In the genomic region with DNA sequence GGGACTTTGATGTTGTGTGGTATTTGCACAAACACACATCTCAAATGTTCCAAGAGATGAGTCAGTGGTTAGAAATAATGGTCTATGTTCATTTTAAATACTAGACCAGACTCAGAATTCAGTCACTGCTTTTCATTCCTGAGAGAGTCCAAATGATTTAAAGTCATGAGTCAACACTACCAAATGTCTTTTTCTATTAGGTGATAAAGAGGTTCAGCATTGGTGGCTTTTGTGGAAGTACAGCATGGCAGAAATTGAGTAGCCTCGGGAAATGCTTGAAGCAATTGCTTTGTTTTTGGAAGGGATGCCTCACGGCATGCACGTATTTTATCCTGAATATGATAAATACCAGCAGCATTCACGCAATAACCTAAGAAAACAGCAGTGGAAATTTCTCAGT, we compare ENCODE assay signal across 19 cellular contexts.
DNase-seq lines count a peak whose midpoint lies in the region; ATAC-seq and TF ChIP-seq lines count a peak whose summit lies in the region.
"Had no signal": no experiment of that assay in that cellular context is flagged by ENCODE, and none has a peak within 500 bp of the region (broad histone marks: within the 10 kb centered on the region; RNA-seq: fewer than 3 reads in every experiment).

No MANE protein-coding gene starts in this region.

- H2AFZ ChIP-seq in PC-3 (ENCODE audit: low read length): no peak overlapping the region
- no peak overlapping the region for H2AFZ ChIP-seq in trophoblast cell (ENCODE audit: insufficient read depth, low read length, poor library complexity)
- H2AFZ ChIP-seq: PC-9 had no signal

- intact Hi-C loops in PC-3 (cut with micrococcal nuclease): no loop called here
- intact Hi-C loops in activated CD8-positive, alpha-beta T cell treated with anti-CD3 and anti-CD28 coated beads for 36 hours (cut with micrococcal nuclease): no loop called here

- DNase-seq in EH (ENCODE audit: low read depth): peak; percentile 98
- DNase-seq in PC-3: peak; percentile 95
- DNase-seq in chondrocyte (ENCODE audit: low spot score): no peak
- DNase-seq in trophoblast cell: peak; percentile 96 to 100
- no peak for DNase-seq in activated CD4-positive, CD25-positive, alpha-beta regulatory T cell (lab: John Stamatoyannopoulos, UW)
- no peak for DNase-seq in NCI-H1092 treated with DMSO at 0.1 percent for 48 hours (lab: John Stamatoyannopoulos, UW)
- DNase-seq in NCI-H1930 (lab: John Stamatoyannopoulos, UW): no peak
- no peak for DNase-seq in activated CD8-positive, alpha-beta T cell treated with anti-CD3 and anti-CD28 coated beads for 36 hours
- DNase-seq: activated CD8-positive, alpha-beta memory T cell treated with anti-CD3 and anti-CD28 coated beads, Interleukin-2, amount 50 U/mL, for 4 hours; activated naive CD4-positive, alpha-beta T cell treated with anti-CD3 and anti-CD28 coated beads, Interleukin-2, amount 50 U/mL, for 16 hours; CD4-positive, alpha-beta T cell; NCI-H524; PC-9; spleen; SW 1271 had no signal

- H3K4me3 ChIP-seq in PC-3 (ENCODE audit: low read length) (no peak overlapping the region), trophoblast cell (ENCODE audit: low read depth, low read length) (no peak overlapping the region)
- H3K4me3 ChIP-seq: PC-9, spleen had no signal

- peaks cover 16% of the 10 kb centered on the region for H3K4me1 ChIP-seq in PC-3 (ENCODE audit: insufficient read depth, low read length)
- no peaks in the 10 kb centered on the region for H3K4me1 ChIP-seq in trophoblast cell (ENCODE audit: control insufficient read depth in 1 of 2, insufficient read depth in 2 of 2, low read length in 2 of 2)
- H3K4me1 ChIP-seq: spleen had no signal

- H3K79me2 ChIP-seq in PC-3 (ENCODE audit: low read length) (no peaks in the 10 kb centered on the region), trophoblast cell (ENCODE audit: control insufficient read depth, insufficient read depth, low read length, poor library complexity) (no peaks in the 10 kb centered on the region)

- CTCF ChIA-PET in PC-3 (lab: Charles Lee): interaction anchor here (0.7 kb wide), 1 partner anchor 251 kb away, joined by 6 read pairs; no protein-coding TSS in a partner anchor
- CTCF ChIA-PET in activated CD8-positive, alpha-beta T cell treated with anti-CD3 and anti-CD28 coated beads for 36 hours (lab: Charles Lee): no interaction called here

- H3K4me3 Mint-ChIP-seq in chondrocyte (ENCODE audit: unreplicated experiment): peak overlapping the region; percentile 2
- H3K4me3 Mint-ChIP-seq in activated CD8-positive, alpha-beta T cell treated with anti-CD3 and anti-CD28 coated beads for 36 hours: no peak overlapping the region
- H3K4me3 Mint-ChIP-seq: CD4-positive, alpha-beta T cell; central memory CD8-positive, alpha-beta T cell; stimulated activated naive CD8-positive, alpha-beta T cell treated with anti-CD3 and anti-CD28 coated beads, Interleukin-15, Interleukin-2, amounts not matched to agents 100 ng/mL and 50 ng/mL, for 24 hours had no signal

- no CpG with 5 or more reads among the region's 4 CpGs for WGBS in trophoblast cell (ENCODE audit: extremely low coverage, insufficient coverage, insufficient read length)

- peak overlapping the region; percentile 94 for H3K27ac ChIP-seq in PC-3 (ENCODE audit: low read length)
- H3K27ac ChIP-seq in trophoblast cell (ENCODE audit: low read depth, low read length): no peak overlapping the region
- H3K27ac ChIP-seq: KMS-11, PC-9, spleen had no signal

- H3K18ac ChIP-seq in trophoblast cell (ENCODE audit: low read length): no peak overlapping the region

- H3K14ac ChIP-seq in trophoblast cell (ENCODE audit: low read length): no peak overlapping the region

- no peaks in the 10 kb centered on the region for H4K20me1 ChIP-seq in PC-3 (ENCODE audit: low read length)

- no peaks in the 10 kb centered on the region for H3K9me2 ChIP-seq in PC-3 (replicated peaks; ENCODE audit: low read length)

- peaks cover 8% of the 10 kb centered on the region for H3K9me3 Mint-ChIP-seq in chondrocyte (ENCODE audit: low read depth)
- peaks cover 1% of the 10 kb centered on the region for H3K9me3 Mint-ChIP-seq in activated CD8-positive, alpha-beta T cell treated with anti-CD3 and anti-CD28 coated beads for 36 hours
- H3K9me3 Mint-ChIP-seq: stimulated activated naive CD8-positive, alpha-beta T cell treated with anti-CD3 and anti-CD28 coated beads, Interleukin-15, Interleukin-2, amounts not matched to agents 100 ng/mL and 50 ng/mL, for 24 hours had no signal

- TF ChIP-seq CTCF in PC-3 (conservative IDR thresholded peaks at IDR 0.05; ENCODE audit: low read depth, low read length) (no peak), chondrocyte (IDR thresholded peaks at IDR 0.05) (no peak)
- TF ChIP-seq CTCF in activated CD8-positive, alpha-beta T cell treated with anti-CD3 and anti-CD28 coated beads for 36 hours (IDR thresholded peaks at IDR 0.05): no peak

- peak overlapping the region; percentile 88 for H3K27ac Mint-ChIP-seq in chondrocyte (ENCODE audit: unreplicated experiment)
- no peak overlapping the region for H3K27ac Mint-ChIP-seq in activated CD8-positive, alpha-beta T cell treated with anti-CD3 and anti-CD28 coated beads for 36 hours
- H3K27ac Mint-ChIP-seq: CD4-positive, alpha-beta T cell; stimulated activated naive CD8-positive, alpha-beta T cell treated with anti-CD3 and anti-CD28 coated beads, Interleukin-15, Interleukin-2, amounts not matched to agents 100 ng/mL and 50 ng/mL, for 24 hours had no signal

- no peaks in the 10 kb centered on the region for H3K27me3 ChIP-seq in PC-3 (ENCODE audit: low read length)
- no peaks in the 10 kb centered on the region for H3K27me3 ChIP-seq in trophoblast cell (ENCODE audit: insufficient read depth, low read length)
- H3K27me3 ChIP-seq: spleen had no signal

- H3K36me3 Mint-ChIP-seq in chondrocyte (ENCODE audit: low read depth): peaks cover 1% of the 10 kb centered on the region
- H3K36me3 Mint-ChIP-seq in activated CD8-positive, alpha-beta T cell treated with anti-CD3 and anti-CD28 coated beads for 36 hours (ENCODE audit: low read depth): no peaks in the 10 kb centered on the region

- peaks cover 35% of the 10 kb centered on the region for H3K4me1 Mint-ChIP-seq in chondrocyte (ENCODE audit: low read depth)
- H3K4me1 Mint-ChIP-seq in activated CD8-positive, alpha-beta T cell treated with anti-CD3 and anti-CD28 coated beads for 36 hours (ENCODE audit: low read depth): no peaks in the 10 kb centered on the region
- H3K4me1 Mint-ChIP-seq: central memory CD8-positive, alpha-beta T cell had no signal

- H3K9me3 ChIP-seq in PC-3 (ENCODE audit: low read length): no peaks in the 10 kb centered on the region
- H3K9me3 ChIP-seq in trophoblast cell (ENCODE audit: insufficient read depth, low read depth, low read length): no peaks in the 10 kb centered on the region

- no peaks in the 10 kb centered on the region for H3K36me3 ChIP-seq in PC-3 (ENCODE audit: low read depth, low read length)
- no peaks in the 10 kb centered on the region for H3K36me3 ChIP-seq in trophoblast cell (ENCODE audit: control insufficient read depth in 1 of 2, insufficient read depth in 2 of 2, low read length in 2 of 2)
- H3K36me3 ChIP-seq: spleen had no signal

- H2BK5ac ChIP-seq in trophoblast cell (ENCODE audit: low read depth, low read length, poor library complexity): no peak overlapping the region

- H3K4ac ChIP-seq in trophoblast cell (ENCODE audit: low read depth, low read length): no peak overlapping the region

- H4K8ac ChIP-seq in trophoblast cell (ENCODE audit: low read depth, low read length): no peak overlapping the region

- H2BK12ac ChIP-seq in trophoblast cell (ENCODE audit: low read length): no peak overlapping the region

- ATAC-seq in PC-3: peak; percentile 97
- no peak for ATAC-seq in activated CD8-positive, alpha-beta T cell treated with anti-CD3 and anti-CD28 coated beads for 36 hours
- ATAC-seq: activated CD4-positive, CD25-positive, alpha-beta regulatory T cell treated with anti-CD3 and anti-CD28 coated beads, Interleukin-2, amount 50 U/mL, for 24 hours had no signal

- H3K9ac ChIP-seq in PC-3 (ENCODE audit: low read length) (peak overlapping the region; percentile 44; the same call in 1 of the 2 replicates), trophoblast cell (ENCODE audit: low read length) (no peak overlapping the region)
- H3K9ac ChIP-seq: KMS-11 had no signal

- BruUV-seq in PC-3 (replicated peaks; lab: Mats Ljungman, UMichigan): no TSS peak

- H2BK120ac ChIP-seq in trophoblast cell (ENCODE audit: insufficient read depth, low read length, poor library complexity): no peak overlapping the region

- no peaks in the 10 kb centered on the region for H3K79me1 ChIP-seq in trophoblast cell (ENCODE audit: low read length)

- H3K4me2 ChIP-seq in PC-3 (ENCODE audit: low read length) (peak overlapping the region; percentile 22), trophoblast cell (ENCODE audit: low read length) (no peak overlapping the region)
- H3K4me2 ChIP-seq: KMS-11, PC-9 had no signal

- POLR2A ChIA-PET in PC-3 (lab: Charles Lee; ENCODE audit: unreplicated experiment): no interaction called here
- POLR2A ChIA-PET in activated CD8-positive, alpha-beta T cell treated with anti-CD3 and anti-CD28 coated beads for 36 hours (lab: Charles Lee): no interaction called here

- H4K12ac ChIP-seq in trophoblast cell (ENCODE audit: low read depth, low read length): no peak overlapping the region

- no peak overlapping the region for H2AK5ac ChIP-seq in trophoblast cell (ENCODE audit: low read length)

- H4K91ac ChIP-seq in trophoblast cell (ENCODE audit: low read depth, low read length): no peak overlapping the region

- H3K27me3 Mint-ChIP-seq in chondrocyte (ENCODE audit: low read depth): no peaks in the 10 kb centered on the region
- no peaks in the 10 kb centered on the region for H3K27me3 Mint-ChIP-seq in activated CD8-positive, alpha-beta T cell treated with anti-CD3 and anti-CD28 coated beads for 36 hours
- H3K27me3 Mint-ChIP-seq: CD4-positive, alpha-beta T cell; central memory CD8-positive, alpha-beta T cell; stimulated activated naive CD8-positive, alpha-beta T cell treated with anti-CD3 and anti-CD28 coated beads, Interleukin-15, Interleukin-2, amounts not matched to agents 100 ng/mL and 50 ng/mL, for 24 hours had no signal

- no peak overlapping the region for H3K23ac ChIP-seq in trophoblast cell (ENCODE audit: low read length)

- no peaks in the 10 kb centered on the region for H3F3A ChIP-seq in PC-3 (ENCODE audit: low read length, unreplicated experiment)

Comparison
In these comparisons a context has a peak if more than half of its experiments do, and no peak if none do; other contexts are left out.
1. DNase-seq: peak in EH (single experiment), PC-3 (single experiment) and trophoblast cell (2 of 2); none in chondrocyte (single experiment), activated CD4-positive, CD25-positive, alpha-beta regulatory T cell (0 of 4), NCI-H1092 treated with DMSO at 0.1 percent for 48 hours (single experiment), NCI-H1930 (0 of 2) and activated CD8-positive, alpha-beta T cell treated with anti-CD3 and anti-CD28 coated beads for 36 hours (single experiment).